Comparison of ENCODE assay signal across 2 cellular contexts in the genomic region with DNA sequence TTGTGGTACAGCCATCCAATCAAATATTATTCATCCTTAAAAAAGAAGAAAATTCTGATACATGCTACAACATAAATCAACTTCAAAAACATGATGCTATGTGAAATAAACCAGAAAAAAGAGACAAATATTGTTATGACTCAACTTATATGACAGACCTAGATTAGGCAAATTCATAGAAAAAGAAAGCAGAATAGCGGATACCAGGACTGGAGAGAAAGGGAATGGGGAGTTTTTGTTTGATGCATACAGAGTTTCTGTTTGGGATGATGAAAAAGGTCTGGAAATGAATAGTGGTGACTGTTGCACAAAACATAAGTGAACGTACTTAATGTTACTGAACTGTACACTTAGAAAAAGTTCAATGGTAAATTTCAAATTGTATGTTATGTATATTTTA.
TF ChIP-seq lines count a peak whose summit lies in the region.

No MANE protein-coding gene starts in this region.

TF ChIP-seq in HEK293, 187 proteins besides CTCF, POLR2A, EP300 and RAD21 (continued from another document):
- TF ChIP-seq ZNF518A (tag by site-specific recombination; conservative IDR thresholded peaks at IDR 0.05; ENCODE audit: low read depth), result no peak

TF ChIP-seq in GM12878, 131 proteins besides CTCF, POLR2A, EP300 and RAD21 (continued from another document and continues in another):
- TF ChIP-seq WRNIP1 (IDR thresholded peaks at IDR 0.05; ENCODE audit: borderline replicate concordance, low read depth, low read length) (no peak), CHD1 (IDR thresholded peaks at IDR 0.05; ENCODE audit: low read depth, low read length) (no peak), MAX (IDR thresholded peaks at IDR 0.05; ENCODE audit: low read depth, low read length) (no peak), BMI1 (IDR thresholded peaks at IDR 0.05; ENCODE audit: borderline replicate concordance) (no peak), NRF1 (conservative IDR thresholded peaks at IDR 0.05; ENCODE audit: low read depth, low read length) (no peak), NR2C1 (IDR thresholded peaks at IDR 0.05) (no peak), IKZF2 (IDR thresholded peaks at IDR 0.05) (peak; percentile 78 to 86), KLF5 (IDR thresholded peaks at IDR 0.05; ENCODE audit: partially characterized antibody) (no peak), CREM (IDR thresholded peaks at IDR 0.05; ENCODE audit: low read depth) (peak; percentile 54; the same call in 1 of the 2 replicates), SREBF1 (IDR thresholded peaks at IDR 0.05; ENCODE audit: low read length) (no peak), IKZF1 (conservative IDR thresholded peaks at IDR 0.05) (no peak), SMAD5 (IDR thresholded peaks at IDR 0.05; ENCODE audit: low read depth) (no peak), MTA3 (IDR thresholded peaks at IDR 0.05; ENCODE audit: borderline replicate concordance, low read length) (0 out of 2 replicates have a peak, but pooled peaks have one; percentile 58), ETV6 (conservative IDR thresholded peaks at IDR 0.05 in 1 of 2, IDR thresholded peaks at IDR 0.05 in 1 of 2; ENCODE audit: borderline replicate concordance in 1 of 2, low read depth in 1 of 2) (no peak), ATF7 (IDR thresholded peaks at IDR 0.05; ENCODE audit: low read depth) (no peak), ZNF274 (IDR thresholded peaks at IDR 0.05; ENCODE audit: insufficient read depth, insufficient read length) (no peak), STAT3 (IDR thresholded peaks at IDR 0.05; ENCODE audit: low read depth, low read length) (no peak), E4F1 (IDR thresholded peaks at IDR 0.05; ENCODE audit: borderline replicate concordance, partially characterized antibody) (no peak), GABPA (IDR thresholded peaks at IDR 0.05; ENCODE audit: low read depth) (0 out of 2 replicates have a peak, but pooled peaks have one; percentile 23), USF2 (IDR thresholded peaks at IDR 0.05; ENCODE audit: borderline replicate concordance, low read depth, low read length) (no peak), SREBF2 (IDR thresholded peaks at IDR 0.05; ENCODE audit: low read length) (no peak), ZNF207 (IDR thresholded peaks at IDR 0.05; ENCODE audit: borderline replicate concordance) (no peak), HCFC1 (IDR thresholded peaks at IDR 0.05; ENCODE audit: low read length) (no peak), TCF7 (IDR thresholded peaks at IDR 0.05; ENCODE audit: borderline replicate concordance) (0 out of 2 replicates have a peak, but pooled peaks have one; percentile 16), MYB (IDR thresholded peaks at IDR 0.05; ENCODE audit: borderline replicate concordance, low read depth, low read length) (no peak), ZNF217 (IDR thresholded peaks at IDR 0.05) (no peak), HDAC2 (IDR thresholded peaks at IDR 0.05) (no peak), IRF4 (IDR thresholded peaks at IDR 0.05; ENCODE audit: low read depth, low read length) (peak; percentile 41; the same call in 1 of the 2 replicates), BACH1 (IDR thresholded peaks at IDR 0.05; ENCODE audit: borderline replicate concordance) (no peak), YY1 (IDR thresholded peaks at IDR 0.05; ENCODE audit: low read depth, low read length) (no peak), MEF2A (IDR thresholded peaks at IDR 0.05; ENCODE audit: insufficient read depth, low read depth, low read length) (no peak), RELA (IDR thresholded peaks at IDR 0.05; ENCODE audit: borderline replicate concordance, partially characterized antibody) (no peak), KDM1A (IDR thresholded peaks at IDR 0.05; ENCODE audit: borderline replicate concordance) (no peak), SMC3 (IDR thresholded peaks at IDR 0.05; ENCODE audit: borderline replicate concordance, low read length) (no peak), ZZZ3 (IDR thresholded peaks at IDR 0.05; ENCODE audit: control insufficient read depth, insufficient read length, low read depth) (no peak), TARDBP (IDR thresholded peaks at IDR 0.05; ENCODE audit: borderline replicate concordance) (no peak), FOXM1 (IDR thresholded peaks at IDR 0.05; ENCODE audit: low read depth, low read length) (peak; percentile 22; the same call in 1 of the 2 replicates), POU2F2 (IDR thresholded peaks at IDR 0.05; ENCODE audit: borderline replicate concordance, low read depth, low read length) (no peak), RB1 (IDR thresholded peaks at IDR 0.05; ENCODE audit: borderline replicate concordance) (no peak), ESRRA (IDR thresholded peaks at IDR 0.05; ENCODE audit: low read length) (no peak), CHD4 (IDR thresholded peaks at IDR 0.05) (no peak), CBX5 (IDR thresholded peaks at IDR 0.05; ENCODE audit: low read depth) (no peak), NBN (IDR thresholded peaks at IDR 0.05) (no peak), JUND (IDR thresholded peaks at IDR 0.05; ENCODE audit: low read depth, low read length) (no peak), SMARCA5 (IDR thresholded peaks at IDR 0.05) (no peak), MTA2 (IDR thresholded peaks at IDR 0.05; ENCODE audit: low read depth) (no peak), ZNF384 (IDR thresholded peaks at IDR 0.05; ENCODE audit: borderline replicate concordance, low read depth, low read length) (no peak)
- TF ChIP-seq, protein P1, sequence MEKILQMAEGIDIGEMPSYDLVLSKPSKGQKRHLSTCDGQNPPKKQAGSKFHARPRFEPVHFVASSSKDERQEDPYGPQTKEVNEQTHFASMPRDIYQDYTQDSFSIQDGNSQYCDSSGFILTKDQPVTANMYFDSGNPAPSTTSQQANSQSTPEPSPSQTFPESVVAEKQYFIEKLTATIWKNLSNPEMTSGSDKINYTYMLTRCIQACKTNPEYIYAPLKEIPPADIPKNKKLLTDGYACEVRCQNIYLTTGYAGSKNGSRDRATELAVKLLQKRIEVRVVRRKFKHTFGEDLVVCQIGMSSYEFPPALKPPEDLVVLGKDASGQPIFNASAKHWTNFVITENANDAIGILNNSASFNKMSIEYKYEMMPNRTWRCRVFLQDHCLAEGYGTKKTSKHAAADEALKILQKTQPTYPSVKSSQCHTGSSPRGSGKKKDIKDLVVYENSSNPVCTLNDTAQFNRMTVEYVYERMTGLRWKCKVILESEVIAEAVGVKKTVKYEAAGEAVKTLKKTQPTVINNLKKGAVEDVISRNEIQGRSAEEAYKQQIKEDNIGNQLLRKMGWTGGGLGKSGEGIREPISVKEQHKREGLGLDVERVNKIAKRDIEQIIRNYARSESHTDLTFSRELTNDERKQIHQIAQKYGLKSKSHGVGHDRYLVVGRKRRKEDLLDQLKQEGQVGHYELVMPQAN (conservative IDR thresholded peaks at IDR 0.05), result no peak
- TF ChIP-seq, protein P2, sequence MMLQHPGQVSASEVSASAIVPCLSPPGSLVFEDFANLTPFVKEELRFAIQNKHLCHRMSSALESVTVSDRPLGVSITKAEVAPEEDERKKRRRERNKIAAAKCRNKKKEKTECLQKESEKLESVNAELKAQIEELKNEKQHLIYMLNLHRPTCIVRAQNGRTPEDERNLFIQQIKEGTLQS (IDR thresholded peaks at IDR 0.05; ENCODE audit: borderline replicate concordance, extremely low read depth, low read depth, low read length), result no peak
- TF ChIP-seq, protein P3, sequence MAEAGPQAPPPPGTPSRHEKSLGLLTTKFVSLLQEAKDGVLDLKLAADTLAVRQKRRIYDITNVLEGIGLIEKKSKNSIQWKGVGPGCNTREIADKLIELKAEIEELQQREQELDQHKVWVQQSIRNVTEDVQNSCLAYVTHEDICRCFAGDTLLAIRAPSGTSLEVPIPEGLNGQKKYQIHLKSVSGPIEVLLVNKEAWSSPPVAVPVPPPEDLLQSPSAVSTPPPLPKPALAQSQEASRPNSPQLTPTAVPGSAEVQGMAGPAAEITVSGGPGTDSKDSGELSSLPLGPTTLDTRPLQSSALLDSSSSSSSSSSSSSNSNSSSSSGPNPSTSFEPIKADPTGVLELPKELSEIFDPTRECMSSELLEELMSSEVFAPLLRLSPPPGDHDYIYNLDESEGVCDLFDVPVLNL (IDR thresholded peaks at IDR 0.05; ENCODE audit: low read depth, low read length), result no peak
- TF ChIP-seq, protein P4, sequence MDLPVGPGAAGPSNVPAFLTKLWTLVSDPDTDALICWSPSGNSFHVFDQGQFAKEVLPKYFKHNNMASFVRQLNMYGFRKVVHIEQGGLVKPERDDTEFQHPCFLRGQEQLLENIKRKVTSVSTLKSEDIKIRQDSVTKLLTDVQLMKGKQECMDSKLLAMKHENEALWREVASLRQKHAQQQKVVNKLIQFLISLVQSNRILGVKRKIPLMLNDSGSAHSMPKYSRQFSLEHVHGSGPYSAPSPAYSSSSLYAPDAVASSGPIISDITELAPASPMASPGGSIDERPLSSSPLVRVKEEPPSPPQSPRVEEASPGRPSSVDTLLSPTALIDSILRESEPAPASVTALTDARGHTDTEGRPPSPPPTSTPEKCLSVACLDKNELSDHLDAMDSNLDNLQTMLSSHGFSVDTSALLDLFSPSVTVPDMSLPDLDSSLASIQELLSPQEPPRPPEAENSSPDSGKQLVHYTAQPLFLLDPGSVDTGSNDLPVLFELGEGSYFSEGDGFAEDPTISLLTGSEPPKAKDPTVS (IDR thresholded peaks at IDR 0.05; ENCODE audit: low read depth, low read length), result no peak
- TF ChIP-seq, protein P5, sequence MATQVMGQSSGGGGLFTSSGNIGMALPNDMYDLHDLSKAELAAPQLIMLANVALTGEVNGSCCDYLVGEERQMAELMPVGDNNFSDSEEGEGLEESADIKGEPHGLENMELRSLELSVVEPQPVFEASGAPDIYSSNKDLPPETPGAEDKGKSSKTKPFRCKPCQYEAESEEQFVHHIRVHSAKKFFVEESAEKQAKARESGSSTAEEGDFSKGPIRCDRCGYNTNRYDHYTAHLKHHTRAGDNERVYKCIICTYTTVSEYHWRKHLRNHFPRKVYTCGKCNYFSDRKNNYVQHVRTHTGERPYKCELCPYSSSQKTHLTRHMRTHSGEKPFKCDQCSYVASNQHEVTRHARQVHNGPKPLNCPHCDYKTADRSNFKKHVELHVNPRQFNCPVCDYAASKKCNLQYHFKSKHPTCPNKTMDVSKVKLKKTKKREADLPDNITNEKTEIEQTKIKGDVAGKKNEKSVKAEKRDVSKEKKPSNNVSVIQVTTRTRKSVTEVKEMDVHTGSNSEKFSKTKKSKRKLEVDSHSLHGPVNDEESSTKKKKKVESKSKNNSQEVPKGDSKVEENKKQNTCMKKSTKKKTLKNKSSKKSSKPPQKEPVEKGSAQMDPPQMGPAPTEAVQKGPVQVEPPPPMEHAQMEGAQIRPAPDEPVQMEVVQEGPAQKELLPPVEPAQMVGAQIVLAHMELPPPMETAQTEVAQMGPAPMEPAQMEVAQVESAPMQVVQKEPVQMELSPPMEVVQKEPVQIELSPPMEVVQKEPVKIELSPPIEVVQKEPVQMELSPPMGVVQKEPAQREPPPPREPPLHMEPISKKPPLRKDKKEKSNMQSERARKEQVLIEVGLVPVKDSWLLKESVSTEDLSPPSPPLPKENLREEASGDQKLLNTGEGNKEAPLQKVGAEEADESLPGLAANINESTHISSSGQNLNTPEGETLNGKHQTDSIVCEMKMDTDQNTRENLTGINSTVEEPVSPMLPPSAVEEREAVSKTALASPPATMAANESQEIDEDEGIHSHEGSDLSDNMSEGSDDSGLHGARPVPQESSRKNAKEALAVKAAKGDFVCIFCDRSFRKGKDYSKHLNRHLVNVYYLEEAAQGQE (IDR thresholded peaks at IDR 0.05; ENCODE audit: low read depth, low read length), result no peak
- TF ChIP-seq, protein P6, sequence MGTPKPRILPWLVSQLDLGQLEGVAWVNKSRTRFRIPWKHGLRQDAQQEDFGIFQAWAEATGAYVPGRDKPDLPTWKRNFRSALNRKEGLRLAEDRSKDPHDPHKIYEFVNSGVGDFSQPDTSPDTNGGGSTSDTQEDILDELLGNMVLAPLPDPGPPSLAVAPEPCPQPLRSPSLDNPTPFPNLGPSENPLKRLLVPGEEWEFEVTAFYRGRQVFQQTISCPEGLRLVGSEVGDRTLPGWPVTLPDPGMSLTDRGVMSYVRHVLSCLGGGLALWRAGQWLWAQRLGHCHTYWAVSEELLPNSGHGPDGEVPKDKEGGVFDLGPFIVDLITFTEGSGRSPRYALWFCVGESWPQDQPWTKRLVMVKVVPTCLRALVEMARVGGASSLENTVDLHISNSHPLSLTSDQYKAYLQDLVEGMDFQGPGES (IDR thresholded peaks at IDR 0.05), result no peak
- TF ChIP-seq, protein P7, sequence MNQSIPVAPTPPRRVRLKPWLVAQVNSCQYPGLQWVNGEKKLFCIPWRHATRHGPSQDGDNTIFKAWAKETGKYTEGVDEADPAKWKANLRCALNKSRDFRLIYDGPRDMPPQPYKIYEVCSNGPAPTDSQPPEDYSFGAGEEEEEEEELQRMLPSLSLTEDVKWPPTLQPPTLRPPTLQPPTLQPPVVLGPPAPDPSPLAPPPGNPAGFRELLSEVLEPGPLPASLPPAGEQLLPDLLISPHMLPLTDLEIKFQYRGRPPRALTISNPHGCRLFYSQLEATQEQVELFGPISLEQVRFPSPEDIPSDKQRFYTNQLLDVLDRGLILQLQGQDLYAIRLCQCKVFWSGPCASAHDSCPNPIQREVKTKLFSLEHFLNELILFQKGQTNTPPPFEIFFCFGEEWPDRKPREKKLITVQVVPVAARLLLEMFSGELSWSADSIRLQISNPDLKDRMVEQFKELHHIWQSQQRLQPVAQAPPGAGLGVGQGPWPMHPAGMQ (IDR thresholded peaks at IDR 0.05; ENCODE audit: borderline replicate concordance), result no peak
